ENCODE assay signal across 1 cellular context in the genomic region with DNA sequence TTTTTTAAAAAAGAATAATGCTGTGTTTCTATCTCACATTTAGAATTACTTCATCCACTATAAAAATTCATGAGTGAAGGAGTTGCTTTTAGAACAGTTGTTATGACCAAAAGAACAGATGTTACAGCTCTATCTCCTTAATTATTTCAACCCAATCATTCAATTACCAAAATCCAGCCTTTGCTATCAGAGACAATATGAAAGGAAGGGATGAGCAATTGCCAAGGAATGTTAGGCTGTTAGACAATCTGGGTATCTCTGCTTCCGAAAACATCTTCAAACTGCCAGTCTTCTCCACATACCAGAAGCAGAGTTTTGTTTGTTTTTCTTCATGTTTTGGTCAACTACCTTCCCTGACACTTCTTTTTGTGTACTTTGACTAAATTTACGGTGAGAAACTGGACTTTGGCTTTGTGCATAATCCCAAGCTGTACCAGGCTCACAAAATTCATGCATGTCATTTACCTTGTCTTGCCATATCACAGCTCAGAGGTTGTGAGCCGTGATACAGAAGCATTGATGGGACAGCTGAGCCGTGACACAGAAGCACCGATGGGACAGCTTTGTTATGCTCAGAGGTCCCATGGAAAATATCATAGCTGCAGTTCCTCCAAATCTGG.
TF ChIP-seq lines count a peak whose summit lies in the region.

No MANE protein-coding gene starts in this region.

TF ChIP-seq in HEK293T, 16 proteins besides CTCF, POLR2A, EP300 and RAD21 (continued from another document):
- TF ChIP-seq, protein P1, sequence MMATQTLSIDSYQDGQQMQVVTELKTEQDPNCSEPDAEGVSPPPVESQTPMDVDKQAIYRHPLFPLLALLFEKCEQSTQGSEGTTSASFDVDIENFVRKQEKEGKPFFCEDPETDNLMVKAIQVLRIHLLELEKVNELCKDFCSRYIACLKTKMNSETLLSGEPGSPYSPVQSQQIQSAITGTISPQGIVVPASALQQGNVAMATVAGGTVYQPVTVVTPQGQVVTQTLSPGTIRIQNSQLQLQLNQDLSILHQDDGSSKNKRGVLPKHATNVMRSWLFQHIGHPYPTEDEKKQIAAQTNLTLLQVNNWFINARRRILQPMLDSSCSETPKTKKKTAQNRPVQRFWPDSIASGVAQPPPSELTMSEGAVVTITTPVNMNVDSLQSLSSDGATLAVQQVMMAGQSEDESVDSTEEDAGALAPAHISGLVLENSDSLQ (IDR thresholded peaks at IDR 0.05): no peak
- TF ChIP-seq FOXM1 (IDR thresholded peaks at IDR 0.05; ENCODE audit: borderline replicate concordance) (no peak), LEF1 (IDR thresholded peaks at IDR 0.05; ENCODE audit: borderline replicate concordance) (no peak), ARNT (IDR thresholded peaks at IDR 0.05) (no peak), HDGF (IDR thresholded peaks at IDR 0.05; ENCODE audit: borderline replicate concordance) (no peak), BHLHE40 (IDR thresholded peaks at IDR 0.05; ENCODE audit: borderline replicate concordance) (no peak)
